In the genomic region with DNA sequence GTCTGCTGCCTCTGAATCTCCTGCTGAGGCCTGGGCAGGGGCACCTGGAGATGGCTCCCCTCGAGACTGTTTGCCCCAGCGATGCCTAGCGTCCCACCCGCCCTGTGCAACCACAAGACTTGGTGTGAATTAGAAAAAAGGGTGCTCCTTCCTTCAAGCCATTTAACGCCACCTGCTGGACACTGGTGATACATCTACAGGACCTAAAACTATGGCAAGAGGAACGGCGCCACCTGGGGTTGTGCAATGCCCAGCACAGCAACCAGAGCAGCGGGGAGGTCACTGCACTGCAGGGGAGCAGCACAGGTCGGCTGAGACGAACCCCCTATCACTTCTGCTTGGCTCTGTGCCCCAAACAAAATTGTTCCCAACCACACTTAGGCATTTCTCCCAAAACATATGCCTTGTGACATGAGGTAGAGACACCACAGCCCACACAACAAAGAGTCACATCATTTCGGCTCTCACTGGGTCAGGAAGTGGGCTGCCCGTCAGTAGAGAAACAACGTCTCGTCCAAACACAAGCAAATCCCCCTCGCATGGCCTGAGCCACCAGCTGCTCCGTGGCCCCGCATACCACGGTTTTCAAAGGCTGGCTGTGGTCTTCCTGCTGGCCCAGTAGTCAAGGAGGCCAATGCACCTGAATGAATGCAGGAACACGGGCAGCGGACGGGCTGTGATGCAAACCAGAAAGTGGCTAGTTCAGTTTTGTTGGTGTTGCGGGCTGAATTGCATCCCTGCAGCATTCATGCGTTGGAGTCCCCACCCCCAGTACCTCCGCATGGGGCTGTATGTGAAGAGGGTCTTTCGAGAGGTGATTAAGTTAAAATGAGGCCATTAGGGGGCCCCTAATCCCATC, we compare ENCODE assay signal across 1 cellular context.
TF ChIP-seq lines count a peak whose summit lies in the region.

No MANE protein-coding gene starts in this region.

TF ChIP-seq in K562, 482 proteins besides CTCF, POLR2A, EP300 and RAD21 (continues in another document):
- TF ChIP-seq, protein P1, sequence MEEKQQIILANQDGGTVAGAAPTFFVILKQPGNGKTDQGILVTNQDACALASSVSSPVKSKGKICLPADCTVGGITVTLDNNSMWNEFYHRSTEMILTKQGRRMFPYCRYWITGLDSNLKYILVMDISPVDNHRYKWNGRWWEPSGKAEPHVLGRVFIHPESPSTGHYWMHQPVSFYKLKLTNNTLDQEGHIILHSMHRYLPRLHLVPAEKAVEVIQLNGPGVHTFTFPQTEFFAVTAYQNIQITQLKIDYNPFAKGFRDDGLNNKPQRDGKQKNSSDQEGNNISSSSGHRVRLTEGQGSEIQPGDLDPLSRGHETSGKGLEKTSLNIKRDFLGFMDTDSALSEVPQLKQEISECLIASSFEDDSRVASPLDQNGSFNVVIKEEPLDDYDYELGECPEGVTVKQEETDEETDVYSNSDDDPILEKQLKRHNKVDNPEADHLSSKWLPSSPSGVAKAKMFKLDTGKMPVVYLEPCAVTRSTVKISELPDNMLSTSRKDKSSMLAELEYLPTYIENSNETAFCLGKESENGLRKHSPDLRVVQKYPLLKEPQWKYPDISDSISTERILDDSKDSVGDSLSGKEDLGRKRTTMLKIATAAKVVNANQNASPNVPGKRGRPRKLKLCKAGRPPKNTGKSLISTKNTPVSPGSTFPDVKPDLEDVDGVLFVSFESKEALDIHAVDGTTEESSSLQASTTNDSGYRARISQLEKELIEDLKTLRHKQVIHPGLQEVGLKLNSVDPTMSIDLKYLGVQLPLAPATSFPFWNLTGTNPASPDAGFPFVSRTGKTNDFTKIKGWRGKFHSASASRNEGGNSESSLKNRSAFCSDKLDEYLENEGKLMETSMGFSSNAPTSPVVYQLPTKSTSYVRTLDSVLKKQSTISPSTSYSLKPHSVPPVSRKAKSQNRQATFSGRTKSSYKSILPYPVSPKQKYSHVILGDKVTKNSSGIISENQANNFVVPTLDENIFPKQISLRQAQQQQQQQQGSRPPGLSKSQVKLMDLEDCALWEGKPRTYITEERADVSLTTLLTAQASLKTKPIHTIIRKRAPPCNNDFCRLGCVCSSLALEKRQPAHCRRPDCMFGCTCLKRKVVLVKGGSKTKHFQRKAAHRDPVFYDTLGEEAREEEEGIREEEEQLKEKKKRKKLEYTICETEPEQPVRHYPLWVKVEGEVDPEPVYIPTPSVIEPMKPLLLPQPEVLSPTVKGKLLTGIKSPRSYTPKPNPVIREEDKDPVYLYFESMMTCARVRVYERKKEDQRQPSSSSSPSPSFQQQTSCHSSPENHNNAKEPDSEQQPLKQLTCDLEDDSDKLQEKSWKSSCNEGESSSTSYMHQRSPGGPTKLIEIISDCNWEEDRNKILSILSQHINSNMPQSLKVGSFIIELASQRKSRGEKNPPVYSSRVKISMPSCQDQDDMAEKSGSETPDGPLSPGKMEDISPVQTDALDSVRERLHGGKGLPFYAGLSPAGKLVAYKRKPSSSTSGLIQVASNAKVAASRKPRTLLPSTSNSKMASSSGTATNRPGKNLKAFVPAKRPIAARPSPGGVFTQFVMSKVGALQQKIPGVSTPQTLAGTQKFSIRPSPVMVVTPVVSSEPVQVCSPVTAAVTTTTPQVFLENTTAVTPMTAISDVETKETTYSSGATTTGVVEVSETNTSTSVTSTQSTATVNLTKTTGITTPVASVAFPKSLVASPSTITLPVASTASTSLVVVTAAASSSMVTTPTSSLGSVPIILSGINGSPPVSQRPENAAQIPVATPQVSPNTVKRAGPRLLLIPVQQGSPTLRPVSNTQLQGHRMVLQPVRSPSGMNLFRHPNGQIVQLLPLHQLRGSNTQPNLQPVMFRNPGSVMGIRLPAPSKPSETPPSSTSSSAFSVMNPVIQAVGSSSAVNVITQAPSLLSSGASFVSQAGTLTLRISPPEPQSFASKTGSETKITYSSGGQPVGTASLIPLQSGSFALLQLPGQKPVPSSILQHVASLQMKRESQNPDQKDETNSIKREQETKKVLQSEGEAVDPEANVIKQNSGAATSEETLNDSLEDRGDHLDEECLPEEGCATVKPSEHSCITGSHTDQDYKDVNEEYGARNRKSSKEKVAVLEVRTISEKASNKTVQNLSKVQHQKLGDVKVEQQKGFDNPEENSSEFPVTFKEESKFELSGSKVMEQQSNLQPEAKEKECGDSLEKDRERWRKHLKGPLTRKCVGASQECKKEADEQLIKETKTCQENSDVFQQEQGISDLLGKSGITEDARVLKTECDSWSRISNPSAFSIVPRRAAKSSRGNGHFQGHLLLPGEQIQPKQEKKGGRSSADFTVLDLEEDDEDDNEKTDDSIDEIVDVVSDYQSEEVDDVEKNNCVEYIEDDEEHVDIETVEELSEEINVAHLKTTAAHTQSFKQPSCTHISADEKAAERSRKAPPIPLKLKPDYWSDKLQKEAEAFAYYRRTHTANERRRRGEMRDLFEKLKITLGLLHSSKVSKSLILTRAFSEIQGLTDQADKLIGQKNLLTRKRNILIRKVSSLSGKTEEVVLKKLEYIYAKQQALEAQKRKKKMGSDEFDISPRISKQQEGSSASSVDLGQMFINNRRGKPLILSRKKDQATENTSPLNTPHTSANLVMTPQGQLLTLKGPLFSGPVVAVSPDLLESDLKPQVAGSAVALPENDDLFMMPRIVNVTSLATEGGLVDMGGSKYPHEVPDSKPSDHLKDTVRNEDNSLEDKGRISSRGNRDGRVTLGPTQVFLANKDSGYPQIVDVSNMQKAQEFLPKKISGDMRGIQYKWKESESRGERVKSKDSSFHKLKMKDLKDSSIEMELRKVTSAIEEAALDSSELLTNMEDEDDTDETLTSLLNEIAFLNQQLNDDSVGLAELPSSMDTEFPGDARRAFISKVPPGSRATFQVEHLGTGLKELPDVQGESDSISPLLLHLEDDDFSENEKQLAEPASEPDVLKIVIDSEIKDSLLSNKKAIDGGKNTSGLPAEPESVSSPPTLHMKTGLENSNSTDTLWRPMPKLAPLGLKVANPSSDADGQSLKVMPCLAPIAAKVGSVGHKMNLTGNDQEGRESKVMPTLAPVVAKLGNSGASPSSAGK (IDR thresholded peaks at IDR 0.05): no peak
- TF ChIP-seq CBX1 (IDR thresholded peaks at IDR 0.05; ENCODE audit: low read depth) (peak; percentile 91; the same call in 1 of the 2 replicates), ZSCAN32 (CRISPR knock-in tag; IDR thresholded peaks at IDR 0.05) (no peak), ZBTB17 (CRISPR knock-in tag; IDR thresholded peaks at IDR 0.05) (no peak), RFX5 (IDR thresholded peaks at IDR 0.05; ENCODE audit: low read depth, low read length) (no peak), ZBTB8A (IDR thresholded peaks at IDR 0.05; ENCODE audit: partially characterized antibody) (no peak), ZNF212 (CRISPR knock-in tag; IDR thresholded peaks at IDR 0.05) (no peak), HDAC6 (IDR thresholded peaks at IDR 0.05; ENCODE audit: low read depth, low read length) (no peak), CEBPG (CRISPR knock-in tag; IDR thresholded peaks at IDR 0.05) (peak; percentile 75), CEBPG (tag; conservative IDR thresholded peaks at IDR 0.05 in 1 of 2, IDR thresholded peaks at IDR 0.05 in 1 of 2) (peak; percentile 45 to 63; a peak in 3 of 4 replicates), FUS (optimal IDR thresholded peaks at IDR 0.05; ENCODE audit: low read depth, low read length) (no peak), ZEB2 (IDR thresholded peaks at IDR 0.05) (no peak), NFXL1 (CRISPR knock-in tag; IDR thresholded peaks at IDR 0.05) (no peak), TEAD1 (CRISPR knock-in tag; IDR thresholded peaks at IDR 0.05) (no peak), CBX3 (IDR thresholded peaks at IDR 0.05; ENCODE audit: borderline replicate concordance in 1 of 2, low read length in 2 of 2) (peak in 1 of 2 experiments; percentile 67; a peak in 1 of 3 replicates), SMC3 (conservative IDR thresholded peaks at IDR 0.05; ENCODE audit: insufficient read depth, low read depth, low read length) (peak; percentile 75), BACH1 (tag; IDR thresholded peaks at IDR 0.05) (no peak), ESRRB (CRISPR knock-in tag; IDR thresholded peaks at IDR 0.05; ENCODE audit: borderline replicate concordance) (no peak), NCOA1 (IDR thresholded peaks at IDR 0.05; ENCODE audit: low read depth) (no peak), CBFB (CRISPR knock-in tag; IDR thresholded peaks at IDR 0.05) (no peak), PRMT5 (CRISPR knock-in tag; IDR thresholded peaks at IDR 0.05) (no peak), CEBPB (tag; IDR thresholded peaks at IDR 0.05) (peak; percentile 91), TARDBP (IDR thresholded peaks at IDR 0.05) (no peak), MXI1 (IDR thresholded peaks at IDR 0.05; ENCODE audit: low read depth, low read length) (no peak), RB1 (IDR thresholded peaks at IDR 0.05; ENCODE audit: low read depth) (no peak)
- TF ChIP-seq, protein P2, sequence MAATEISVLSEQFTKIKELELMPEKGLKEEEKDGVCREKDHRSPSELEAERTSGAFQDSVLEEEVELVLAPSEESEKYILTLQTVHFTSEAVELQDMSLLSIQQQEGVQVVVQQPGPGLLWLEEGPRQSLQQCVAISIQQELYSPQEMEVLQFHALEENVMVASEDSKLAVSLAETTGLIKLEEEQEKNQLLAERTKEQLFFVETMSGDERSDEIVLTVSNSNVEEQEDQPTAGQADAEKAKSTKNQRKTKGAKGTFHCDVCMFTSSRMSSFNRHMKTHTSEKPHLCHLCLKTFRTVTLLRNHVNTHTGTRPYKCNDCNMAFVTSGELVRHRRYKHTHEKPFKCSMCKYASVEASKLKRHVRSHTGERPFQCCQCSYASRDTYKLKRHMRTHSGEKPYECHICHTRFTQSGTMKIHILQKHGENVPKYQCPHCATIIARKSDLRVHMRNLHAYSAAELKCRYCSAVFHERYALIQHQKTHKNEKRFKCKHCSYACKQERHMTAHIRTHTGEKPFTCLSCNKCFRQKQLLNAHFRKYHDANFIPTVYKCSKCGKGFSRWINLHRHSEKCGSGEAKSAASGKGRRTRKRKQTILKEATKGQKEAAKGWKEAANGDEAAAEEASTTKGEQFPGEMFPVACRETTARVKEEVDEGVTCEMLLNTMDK (IDR thresholded peaks at IDR 0.05; ENCODE audit: borderline replicate concordance, insufficient read depth, low read depth, low read length, poor library complexity, severe bottlenecking): peak; percentile 79
- TF ChIP-seq, protein P3, sequence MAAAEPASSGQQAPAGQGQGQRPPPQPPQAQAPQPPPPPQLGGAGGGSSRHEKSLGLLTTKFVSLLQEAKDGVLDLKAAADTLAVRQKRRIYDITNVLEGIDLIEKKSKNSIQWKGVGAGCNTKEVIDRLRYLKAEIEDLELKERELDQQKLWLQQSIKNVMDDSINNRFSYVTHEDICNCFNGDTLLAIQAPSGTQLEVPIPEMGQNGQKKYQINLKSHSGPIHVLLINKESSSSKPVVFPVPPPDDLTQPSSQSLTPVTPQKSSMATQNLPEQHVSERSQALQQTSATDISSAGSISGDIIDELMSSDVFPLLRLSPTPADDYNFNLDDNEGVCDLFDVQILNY (CRISPR knock-in tag; IDR thresholded peaks at IDR 0.05): no peak
- TF ChIP-seq, protein P4, sequence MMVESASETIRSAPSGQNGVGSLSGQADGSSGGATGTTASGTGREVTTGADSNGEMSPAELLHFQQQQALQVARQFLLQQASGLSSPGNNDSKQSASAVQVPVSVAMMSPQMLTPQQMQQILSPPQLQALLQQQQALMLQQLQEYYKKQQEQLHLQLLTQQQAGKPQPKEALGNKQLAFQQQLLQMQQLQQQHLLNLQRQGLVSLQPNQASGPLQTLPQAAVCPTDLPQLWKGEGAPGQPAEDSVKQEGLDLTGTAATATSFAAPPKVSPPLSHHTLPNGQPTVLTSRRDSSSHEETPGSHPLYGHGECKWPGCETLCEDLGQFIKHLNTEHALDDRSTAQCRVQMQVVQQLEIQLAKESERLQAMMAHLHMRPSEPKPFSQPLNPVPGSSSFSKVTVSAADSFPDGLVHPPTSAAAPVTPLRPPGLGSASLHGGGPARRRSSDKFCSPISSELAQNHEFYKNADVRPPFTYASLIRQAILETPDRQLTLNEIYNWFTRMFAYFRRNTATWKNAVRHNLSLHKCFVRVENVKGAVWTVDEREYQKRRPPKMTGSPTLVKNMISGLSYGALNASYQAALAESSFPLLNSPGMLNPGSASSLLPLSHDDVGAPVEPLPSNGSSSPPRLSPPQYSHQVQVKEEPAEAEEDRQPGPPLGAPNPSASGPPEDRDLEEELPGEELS (CRISPR knock-in tag; IDR thresholded peaks at IDR 0.05; ENCODE audit: borderline replicate concordance): no peak
- TF ChIP-seq, protein P5, sequence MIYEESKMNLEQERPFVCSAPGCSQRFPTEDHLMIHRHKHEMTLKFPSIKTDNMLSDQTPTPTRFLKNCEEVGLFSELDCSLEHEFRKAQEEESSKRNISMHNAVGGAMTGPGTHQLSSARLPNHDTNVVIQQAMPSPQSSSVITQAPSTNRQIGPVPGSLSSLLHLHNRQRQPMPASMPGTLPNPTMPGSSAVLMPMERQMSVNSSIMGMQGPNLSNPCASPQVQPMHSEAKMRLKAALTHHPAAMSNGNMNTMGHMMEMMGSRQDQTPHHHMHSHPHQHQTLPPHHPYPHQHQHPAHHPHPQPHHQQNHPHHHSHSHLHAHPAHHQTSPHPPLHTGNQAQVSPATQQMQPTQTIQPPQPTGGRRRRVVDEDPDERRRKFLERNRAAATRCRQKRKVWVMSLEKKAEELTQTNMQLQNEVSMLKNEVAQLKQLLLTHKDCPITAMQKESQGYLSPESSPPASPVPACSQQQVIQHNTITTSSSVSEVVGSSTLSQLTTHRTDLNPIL (CRISPR knock-in tag; IDR thresholded peaks at IDR 0.05): no peak
- TF ChIP-seq, protein P6, sequence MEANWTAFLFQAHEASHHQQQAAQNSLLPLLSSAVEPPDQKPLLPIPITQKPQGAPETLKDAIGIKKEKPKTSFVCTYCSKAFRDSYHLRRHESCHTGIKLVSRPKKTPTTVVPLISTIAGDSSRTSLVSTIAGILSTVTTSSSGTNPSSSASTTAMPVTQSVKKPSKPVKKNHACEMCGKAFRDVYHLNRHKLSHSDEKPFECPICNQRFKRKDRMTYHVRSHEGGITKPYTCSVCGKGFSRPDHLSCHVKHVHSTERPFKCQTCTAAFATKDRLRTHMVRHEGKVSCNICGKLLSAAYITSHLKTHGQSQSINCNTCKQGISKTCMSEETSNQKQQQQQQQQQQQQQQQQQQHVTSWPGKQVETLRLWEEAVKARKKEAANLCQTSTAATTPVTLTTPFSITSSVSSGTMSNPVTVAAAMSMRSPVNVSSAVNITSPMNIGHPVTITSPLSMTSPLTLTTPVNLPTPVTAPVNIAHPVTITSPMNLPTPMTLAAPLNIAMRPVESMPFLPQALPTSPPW (CRISPR knock-in tag; IDR thresholded peaks at IDR 0.05): no peak
- TF ChIP-seq, protein P7, sequence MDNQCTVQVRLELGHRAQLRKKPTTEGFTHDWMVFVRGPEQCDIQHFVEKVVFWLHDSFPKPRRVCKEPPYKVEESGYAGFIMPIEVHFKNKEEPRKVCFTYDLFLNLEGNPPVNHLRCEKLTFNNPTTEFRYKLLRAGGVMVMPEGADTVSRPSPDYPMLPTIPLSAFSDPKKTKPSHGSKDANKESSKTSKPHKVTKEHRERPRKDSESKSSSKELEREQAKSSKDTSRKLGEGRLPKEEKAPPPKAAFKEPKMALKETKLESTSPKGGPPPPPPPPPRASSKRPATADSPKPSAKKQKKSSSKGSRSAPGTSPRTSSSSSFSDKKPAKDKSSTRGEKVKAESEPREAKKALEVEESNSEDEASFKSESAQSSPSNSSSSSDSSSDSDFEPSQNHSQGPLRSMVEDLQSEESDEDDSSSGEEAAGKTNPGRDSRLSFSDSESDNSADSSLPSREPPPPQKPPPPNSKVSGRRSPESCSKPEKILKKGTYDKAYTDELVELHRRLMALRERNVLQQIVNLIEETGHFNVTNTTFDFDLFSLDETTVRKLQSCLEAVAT (IDR thresholded peaks at IDR 0.05): 0 out of 4 replicates have a peak, but pooled peaks of 1 of the 2 experiments have one; percentile 43
